ENCODE assay signal across 1 cellular context in the genomic region with DNA sequence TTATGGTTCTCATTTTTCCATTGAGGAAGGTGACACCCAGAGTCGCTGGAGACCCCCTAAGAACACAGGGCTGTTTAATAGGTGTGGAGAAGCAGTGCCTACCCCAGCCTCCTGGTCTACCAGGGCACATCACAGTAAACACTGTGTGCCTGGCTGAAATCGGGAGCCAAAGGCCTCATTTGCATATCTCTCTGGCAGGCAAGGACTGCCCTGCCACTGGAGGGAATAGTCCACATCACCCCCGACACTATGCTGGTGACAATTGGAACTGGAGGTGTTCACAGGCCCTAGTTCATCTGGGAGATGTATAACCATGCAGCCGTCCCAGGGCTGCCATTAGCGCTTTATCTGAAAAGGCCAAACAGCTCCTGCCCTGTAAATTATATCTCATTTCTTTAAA.
TF ChIP-seq lines count a peak whose summit lies in the region.

No MANE protein-coding gene starts in this region.

TF ChIP-seq in HepG2, 621 proteins besides CTCF, POLR2A, EP300 and RAD21 (continued from another document):
- TF ChIP-seq ZNF790 (CRISPR knock-in tag; IDR thresholded peaks at IDR 0.05; ENCODE audit: borderline replicate concordance) (no peak), IRF2 (CRISPR knock-in tag; IDR thresholded peaks at IDR 0.05) (no peak), ARID2 (CRISPR knock-in tag; IDR thresholded peaks at IDR 0.05; ENCODE audit: borderline replicate concordance) (no peak), MAFG (CRISPR knock-in tag; IDR thresholded peaks at IDR 0.05) (no peak), NCOR1 (IDR thresholded peaks at IDR 0.05; ENCODE audit: borderline replicate concordance, low read length) (no peak), ZNF136 (CRISPR knock-in tag; IDR thresholded peaks at IDR 0.05; ENCODE audit: low read depth) (no peak)
- TF ChIP-seq, protein P1, sequence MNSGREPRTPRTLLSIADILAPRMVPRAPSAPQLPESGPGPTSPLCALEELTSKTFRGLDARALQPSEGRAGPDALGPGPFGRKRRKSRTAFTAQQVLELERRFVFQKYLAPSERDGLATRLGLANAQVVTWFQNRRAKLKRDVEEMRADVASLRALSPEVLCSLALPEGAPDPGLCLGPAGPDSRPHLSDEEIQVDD (CRISPR knock-in tag; IDR thresholded peaks at IDR 0.05; ENCODE audit: borderline replicate concordance): no peak
